Comparison of ENCODE assay signal across 8 cellular contexts in the genomic region with DNA sequence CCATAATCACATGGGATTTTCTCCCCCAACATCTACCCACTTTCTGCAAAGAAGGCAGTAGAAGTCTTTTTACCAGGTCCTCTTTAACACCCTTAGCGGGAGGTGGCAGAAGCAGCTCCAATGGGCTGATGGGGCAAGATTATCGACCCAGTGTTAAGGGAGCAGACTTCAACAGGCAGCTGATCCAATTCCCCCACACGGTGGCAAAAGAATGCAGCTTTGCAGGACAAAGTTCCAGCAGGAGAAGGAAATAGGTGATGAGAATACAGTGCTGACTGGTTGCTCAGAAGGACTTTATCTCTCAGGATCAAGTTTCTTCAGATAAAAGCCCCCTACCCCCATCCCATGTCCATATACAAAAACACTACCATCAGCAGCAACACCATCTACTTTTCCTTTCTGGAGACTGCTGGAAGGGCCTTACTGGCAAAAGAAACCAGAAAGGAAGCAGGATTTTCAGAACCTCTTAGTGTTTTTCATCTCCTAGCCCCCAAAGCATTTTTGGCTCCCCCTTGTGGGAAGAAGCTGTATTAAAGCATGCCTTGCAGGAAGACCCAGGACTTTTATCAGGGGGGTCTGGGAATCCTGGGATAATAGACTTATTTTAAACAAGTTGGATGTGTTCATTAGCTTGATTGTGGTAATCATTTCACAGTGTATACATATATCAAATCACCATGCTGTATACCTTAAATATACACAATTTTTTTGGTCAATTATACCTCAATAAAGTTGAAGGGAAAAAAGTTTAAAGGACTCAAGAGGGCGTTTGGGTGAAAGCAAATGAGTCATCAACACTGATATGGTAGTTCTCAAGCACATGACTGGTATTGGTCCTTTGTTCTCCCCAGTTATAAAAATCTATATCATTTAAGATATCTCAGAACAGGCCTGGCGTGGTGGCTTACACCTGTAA.
DNase-seq lines count a peak whose midpoint lies in the region; ATAC-seq, FAIRE-seq and TF ChIP-seq lines count a peak whose summit lies in the region.

No MANE protein-coding gene starts in this region.

- H3K27me3 ChIP-seq in GM06990 (replicated peaks; ENCODE audit: control insufficient read depth, insufficient read depth, low read length) (no peaks in the 10 kb centered on the region), mammary epithelial cell (ENCODE audit: insufficient read depth, low read length) (peaks cover 3% of the 10 kb centered on the region), lung (ENCODE audit: control insufficient read depth, insufficient read depth) (no peaks in the 10 kb centered on the region)

- H3K4me1 ChIP-seq in OCI-LY7 (ENCODE audit: insufficient read depth, low read length, poor library complexity, severe bottlenecking), result no peaks in the 10 kb centered on the region
- H3K4me1 ChIP-seq in mammary epithelial cell (ENCODE audit: insufficient read depth, low read length), result no peaks in the 10 kb centered on the region
- H3K4me1 ChIP-seq in lung (ENCODE audit: control insufficient read depth in 2 of 2, insufficient read depth in 2 of 2, low read length in 2 of 2), result no peaks in the 10 kb centered on the region

- H2AFZ ChIP-seq in OCI-LY7 (ENCODE audit: low read length), result no peak overlapping the region
- H2AFZ ChIP-seq in mammary epithelial cell (ENCODE audit: low read depth, low read length), result no peak overlapping the region

- H3K9me3 ChIP-seq in OCI-LY7 (ENCODE audit: low read length), result no peaks in the 10 kb centered on the region
- H3K9me3 ChIP-seq in mammary epithelial cell (replicated peaks; ENCODE audit: insufficient read depth, low read length), result no peaks in the 10 kb centered on the region
- no peaks in the 10 kb centered on the region for H3K9me3 ChIP-seq in lung (ENCODE audit: control insufficient read depth in 2 of 2, insufficient read depth in 1 of 2, low read length in 1 of 2)

- BruUV-seq in OCI-LY7 (replicated peaks; lab: Mats Ljungman, UMichigan) (no TSS peak), mammary epithelial cell (replicated peaks; lab: Mats Ljungman, UMichigan) (no TSS peak)

- H4K20me1 ChIP-seq in OCI-LY7 (ENCODE audit: insufficient read depth, low read length) (no peaks in the 10 kb centered on the region), mammary epithelial cell (ENCODE audit: insufficient read depth, low read length) (no peaks in the 10 kb centered on the region)

- no peak overlapping the region for H3K4me2 ChIP-seq in OCI-LY7 (ENCODE audit: low read length)
- no peak overlapping the region for H3K4me2 ChIP-seq in mammary epithelial cell (ENCODE audit: insufficient read depth, low read depth, low read length)

- no peak overlapping the region for H3K9ac ChIP-seq in mammary epithelial cell (ENCODE audit: insufficient read depth, low read length)

- H3K79me2 ChIP-seq in OCI-LY7 (ENCODE audit: insufficient read depth, low read depth, low read length), result no peaks in the 10 kb centered on the region
- H3K79me2 ChIP-seq in mammary epithelial cell (ENCODE audit: insufficient read depth, low read length), result no peaks in the 10 kb centered on the region

- DNase-seq in AG20443 (ENCODE audit: low spot score) (peak; percentile 29), GM06990 (ENCODE audit: extremely low read depth, insufficient read length) (no peak), OCI-LY7 (ENCODE audit: low spot score) (peak; percentile 12), mammary epithelial cell (peak; percentile 10), lung (ENCODE audit: low spot score) (peak; percentile 33), RCC 7860 (ENCODE audit: low spot score) (no peak)

- no peak for ATAC-seq in lung (ENCODE audit: insufficient read depth, low FRiP score)
- ATAC-seq in HG02973 (IDR thresholded peaks at IDR 0.05; ENCODE audit: unreplicated experiment), result no peak
- no peak for ATAC-seq in GM21360 (IDR thresholded peaks at IDR 0.05; ENCODE audit: unreplicated experiment)

- in situ Hi-C loops in mammary epithelial cell (cut with MboI; ENCODE audit: low sequenced_read_pairs in 2 of 2), result no loop called here

- no peak for FAIRE-seq in RCC 7860 (lab: Jason Lieb, UNC)

- intact Hi-C loops in OCI-LY7 (cut with micrococcal nuclease; ENCODE audit: unreplicated experiment), result loop anchor here (2.0 kb wide), 1 partner anchor 46 kb away; no protein-coding TSS in a partner anchor
- intact Hi-C loops in mammary epithelial cell (cut with micrococcal nuclease), result loop anchor here (1.0 kb wide), 1 partner anchor 47 kb away; no protein-coding TSS in a partner anchor

- H3K4me3 ChIP-seq in GM06990 (replicated peaks; ENCODE audit: low read depth, low read length) (no peak overlapping the region), OCI-LY7 (ENCODE audit: low read depth, low read length, poor library complexity, severe bottlenecking) (no peak overlapping the region), mammary epithelial cell (replicated peaks in 1 of 3; ENCODE audit: insufficient read depth in 1 of 3, low read depth in 2 of 3, low read length in 3 of 3) (no peak overlapping the region), lung (no peak overlapping the region)

- WGBS in mammary epithelial cell (ENCODE audit: low coverage, missing lambda C conversion rate), result 60% methylated on average over 5 of the region's 5 CpGs
- 61 to 70% methylated on average over 5 of the region's 5 CpGs for WGBS in lung, 2 donors

- dilution Hi-C loops in mammary epithelial cell (cut with HindIII; ENCODE audit: low sequenced_read_pairs), result no loop called here

- TF ChIP-seq CTCF in GM06990 (IDR thresholded peaks at IDR 0.05; ENCODE audit: insufficient read depth, low read length, poor library complexity, severe bottlenecking), result peak; percentile 79
- TF ChIP-seq CTCF in OCI-LY7 (conservative IDR thresholded peaks at IDR 0.05; ENCODE audit: low read length), result peak; percentile 73
- peak; percentile 68 for TF ChIP-seq CTCF in mammary epithelial cell (conservative IDR thresholded peaks at IDR 0.05 in 1 of 2, IDR thresholded peaks at IDR 0.05 in 1 of 2; ENCODE audit: extremely low read depth in 1 of 2, insufficient read depth in 1 of 2, low read depth in 1 of 2, low read length in 2 of 2)
- peak; percentile 26 for TF ChIP-seq CTCF in lung (IDR thresholded peaks at IDR 0.05; ENCODE audit: control extremely low read depth, extremely low read depth)

- no peak overlapping the region for H3K27ac ChIP-seq in OCI-LY7 (ENCODE audit: low read depth, low read length, poor library complexity, severe bottlenecking)
- H3K27ac ChIP-seq in mammary epithelial cell (ENCODE audit: insufficient read depth, low read depth, low read length), result no peak overlapping the region
- H3K27ac ChIP-seq in lung (ENCODE audit: low read depth in 1 of 2, low read length in 1 of 2), result no peak overlapping the region

- no peaks in the 10 kb centered on the region for H3K9me2 ChIP-seq in OCI-LY7 (ENCODE audit: insufficient read depth, low read length)

- H3K36me3 ChIP-seq in GM06990 (ENCODE audit: control insufficient read depth, insufficient read depth, low read length) (no peaks in the 10 kb centered on the region), OCI-LY7 (ENCODE audit: insufficient read depth, low read length) (no peaks in the 10 kb centered on the region), mammary epithelial cell (ENCODE audit: insufficient read depth, low read length) (no peaks in the 10 kb centered on the region), lung (ENCODE audit: control insufficient read depth in 2 of 2, insufficient read depth in 2 of 2, low read length in 2 of 2) (no peaks in the 10 kb centered on the region)

- POLR2A ChIA-PET in OCI-LY7 (lab: Charles Lee), result no interaction called here

- CTCF ChIA-PET in OCI-LY7 (lab: Charles Lee; ENCODE audit: unreplicated experiment), result no interaction called here
- CTCF ChIA-PET in mammary epithelial cell (lab: Charles Lee; ENCODE audit: low non-redundant PET), result interaction anchor here (0.6 to 0.7 kb wide), 4 partner anchors 30 to 1203 kb away, joined by 5 to 8 read pairs (median 6); no protein-coding TSS in a partner anchor

Comparison
In these comparisons a context has a peak if more than half of its experiments do, and no peak if none do; other contexts are left out.
1. DNase-seq: peak in AG20443 (single experiment), OCI-LY7 (single experiment), mammary epithelial cell (single experiment) and lung (single experiment); none in GM06990 (single experiment) and RCC 7860 (single experiment).
2. CTCF ChIP-seq: peak in every context shown above with its lines; median percentile 79 in GM06990; 73 in OCI-LY7; 68 in mammary epithelial cell; 26 in lung.